1 cellular context compared by ENCODE assay signal in genomic region chr10:102064868-102065560, GRCh38.
TF ChIP-seq lines count a peak whose summit lies in the region.

TSS of gene HPS6 (plus strand) at chr10:102065349. CDS start at chr10:102065475, 126 bp downstream.

TF ChIP-seq in GM12878, 131 proteins besides CTCF, POLR2A, EP300 and RAD21 (continued from another document):
- no peak for TF ChIP-seq PRDM15 (CRISPR knock-in tag; IDR thresholded peaks at IDR 0.05)
- no peak for TF ChIP-seq SMAD5 (IDR thresholded peaks at IDR 0.05; ENCODE audit: low read depth)
